ENCODE assay signal across 10 cellular contexts in the genomic region with DNA sequence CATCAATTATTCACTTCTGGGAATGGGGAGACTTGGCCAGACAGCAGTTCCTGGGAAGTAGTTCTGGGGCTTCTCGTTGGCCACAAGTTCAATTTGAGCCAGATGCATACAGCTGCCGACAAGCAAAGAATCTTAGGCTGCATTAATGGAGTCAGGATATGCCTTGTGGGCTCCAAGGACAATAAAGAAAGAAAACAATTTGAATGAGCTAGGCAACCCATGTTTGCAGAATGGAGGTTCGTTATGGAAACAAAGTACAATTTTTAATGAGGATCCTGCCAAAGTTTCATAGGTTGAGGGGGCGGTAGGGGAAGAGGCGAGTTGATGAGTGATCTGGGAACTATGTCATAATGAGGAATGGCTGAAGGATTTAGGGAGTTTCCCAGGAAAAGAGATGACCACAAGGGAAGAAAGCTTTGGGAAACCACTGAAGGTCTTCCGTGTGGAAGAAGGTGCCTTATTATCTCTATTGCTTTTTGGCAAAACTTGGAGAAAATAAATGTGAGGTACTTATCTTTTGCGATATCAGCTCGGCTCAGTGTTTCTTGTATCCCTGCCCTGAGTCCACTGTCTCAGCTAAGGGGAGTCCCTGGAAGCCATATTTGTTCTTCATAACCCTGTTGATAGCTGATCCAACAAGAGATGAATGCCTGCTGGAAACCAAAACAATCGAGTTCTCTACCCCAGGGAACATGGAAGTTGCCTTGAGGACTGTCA.
DNase-seq lines count a peak whose midpoint lies in the region; ATAC-seq and TF ChIP-seq lines count a peak whose summit lies in the region.
"Had no signal": no experiment of that assay in that cellular context is flagged by ENCODE, and none has a peak within 500 bp of the region (broad histone marks: within the 10 kb centered on the region; RNA-seq: fewer than 3 reads in every experiment).

No MANE protein-coding gene starts in this region.

- H3K9me3 ChIP-seq in RWPE2 (ENCODE audit: severe bottlenecking) (no peaks in the 10 kb centered on the region), prostate gland (no peaks in the 10 kb centered on the region)

- ATAC-seq in RWPE2 (ENCODE audit: low read depth), result peak; percentile 58
- no peak for ATAC-seq in HG03139 (IDR thresholded peaks at IDR 0.05; ENCODE audit: unreplicated experiment)

- no peak for TF ChIP-seq POLR2A in prostate gland (IDR thresholded peaks at IDR 0.05)

- no peaks in the 10 kb centered on the region for H3K27me3 ChIP-seq in RWPE2 (ENCODE audit: insufficient read depth, poor library complexity, severe bottlenecking)
- H3K27me3 ChIP-seq in prostate gland (replicated peaks; ENCODE audit: insufficient read depth), result no peaks in the 10 kb centered on the region

- H3K36me3 ChIP-seq in RWPE2 (ENCODE audit: low read depth), result no peaks in the 10 kb centered on the region
- no peaks in the 10 kb centered on the region for H3K36me3 ChIP-seq in prostate gland

- no peak for TF ChIP-seq CTCF in RWPE2 (IDR thresholded peaks at IDR 0.05; ENCODE audit: poor library complexity, severe bottlenecking)
- no peak for TF ChIP-seq CTCF in prostate gland (IDR thresholded peaks at IDR 0.05)

- in situ Hi-C loops in Caki2 (cut with HindIII; ENCODE audit: low pct_unique_long_range_greater_than_20kb, low sequenced_read_pairs), result loop anchor here (25.0 kb wide), 1 partner anchor 138 kb away; no protein-coding TSS in a partner anchor

- H3K27ac ChIP-seq in RWPE2 (ENCODE audit: poor library complexity, severe bottlenecking) (peak overlapping the region; percentile 99), prostate gland (peak overlapping the region; percentile 2 to 15)

- H3K4me1 ChIP-seq in RWPE2 (ENCODE audit: insufficient read depth, poor library complexity, severe bottlenecking) (peaks cover 25% of the 10 kb centered on the region), prostate gland (replicated peaks) (no peaks in the 10 kb centered on the region)

- DNase-seq in Caki2 (ENCODE audit: low read depth), result peak; percentile 72
- DNase-seq in RWPE2 (ENCODE audit: low spot score), result peak; percentile 83
- DNase-seq in fibroblast of gingiva (ENCODE audit: low read depth), result peak; percentile 59
- no peak for DNase-seq in prostate gland (ENCODE audit: low spot score)
- no peak for DNase-seq in UCSD-AML1 (lab: John Stamatoyannopoulos, UW; ENCODE audit: unreplicated experiment)
- DNase-seq in HUDEP-2 (lab: John Stamatoyannopoulos, UW; ENCODE audit: unreplicated experiment in 76 of 76), result no peak
- no peak for DNase-seq in NCI-H2107 (lab: John Stamatoyannopoulos, UW)
- DNase-seq: GF-D8, immature natural killer cell had no signal

- intact Hi-C loops in prostate gland (cut with DNase I), result loop anchor here (10.0 kb wide), 2 partner anchors 50 to 200 kb away; no protein-coding TSS in a partner anchor

- WGBS in prostate gland, result 59% methylated on average over 9 of the region's 9 CpGs

- no peak overlapping the region for H3K4me3 ChIP-seq in RWPE2 (ENCODE audit: severe bottlenecking)
- H3K4me3 ChIP-seq in prostate gland, result no peak overlapping the region

Comparison
In these comparisons a context has a peak if more than half of its experiments do, and no peak if none do; other contexts are left out.
1. DNase-seq: peak in Caki2 (single experiment), RWPE2 (single experiment) and fibroblast of gingiva (single experiment); none in prostate gland (single experiment), UCSD-AML1 (single experiment), HUDEP-2 (0 of 76) and NCI-H2107 (single experiment).